Comparison of ENCODE assay signal across 29 cellular contexts in genomic region chr6:4178737-4179333, GRCh38.
"Had no signal": no experiment of that assay in that cellular context is flagged by ENCODE, and none has a peak within 500 bp of the region (broad histone marks: within the 10 kb centered on the region; RNA-seq: fewer than 3 reads in every experiment).

No MANE protein-coding gene starts in this region.

- H3K4me1 ChIP-seq: ascending aorta, SJCRH30 had no signal

- H3K27ac ChIP-seq: ascending aorta, body of pancreas, SJCRH30 had no signal

- FAIRE-seq: bronchial epithelial cell had no signal

- ATAC-seq: activated naive CD4-positive, alpha-beta T cell treated with anti-CD3 and anti-CD28 coated beads, Interleukin-2, amount 50 U/mL, for 72 hours; activated naive CD8-positive, alpha-beta T cell treated with anti-CD3 and anti-CD28 coated beads, Interleukin-2, amount 50 U/mL, for 24 hours; activated T-cell treated with anti-CD3 and anti-CD28 coated beads, Interleukin-2, amount 50 U/mL, for 4 hours; body of pancreas; Panc1; Right ventricle myocardium inferior; T-helper 17 cell had no signal

- H3K4me3 ChIP-seq: ascending aorta, body of pancreas, SJCRH30 had no signal

- H3K36me3 ChIP-seq: ascending aorta, SJCRH30 had no signal

- H3K9me3 ChIP-seq: ascending aorta, body of pancreas, SJCRH30 had no signal

- H3K27me3 ChIP-seq: ascending aorta, body of pancreas, SJCRH30 had no signal

- DNase-seq: activated B cell treated with CpG ODN at 0.5 μM for 24 hours; activated CD4-positive, alpha-beta memory T cell treated with anti-CD3 and anti-CD28 coated beads for 36 hours; activated CD4-positive, alpha-beta T cell treated with anti-CD3 and anti-CD28 coated beads, Interleukin-2, amount 10 ng/mL, durations not matched to agents 7 days and 5 days; activated CD8-positive, alpha-beta memory T cell treated with anti-CD3 and anti-CD28 coated beads for 24 hours; activated effector memory CD4-positive, alpha-beta T cell treated with anti-CD3 and anti-CD28 coated beads, Interleukin-2, amount 50 U/mL, for 16 hours; activated naive CD4-positive, alpha-beta T cell treated with Interleukin-2 at 50 U/mL for 16 hours; activated naive CD8-positive, alpha-beta T cell treated with anti-CD3 and anti-CD28 coated beads, Interleukin-2, amount 50 U/mL, for 24 hours; activated T-cell treated with anti-CD3 and anti-CD28 coated beads, Interleukin-2, amount 50 U/mL, for 4 hours; amniotic stem cell; body of pancreas; central memory CD4-positive, alpha-beta T cell; KBM-7; NCI-H1092; NCI-H1930; NCI-H2171; NCI-H2227 treated with DMSO at 0.1 percent for 48 hours; NCI-H446 treated with DMSO at 0.1 percent for 48 hours; NCI-H526; NK-92 treated with Interleukin-12 subunit alpha and Interleukin-12 subunit beta, amount 100 ng/mL, for 24 hours; OCI-M1; RPMI8226; SJCRH30; T-helper 17 cell; T-helper 9 cell had no signal
